In the genomic region with DNA sequence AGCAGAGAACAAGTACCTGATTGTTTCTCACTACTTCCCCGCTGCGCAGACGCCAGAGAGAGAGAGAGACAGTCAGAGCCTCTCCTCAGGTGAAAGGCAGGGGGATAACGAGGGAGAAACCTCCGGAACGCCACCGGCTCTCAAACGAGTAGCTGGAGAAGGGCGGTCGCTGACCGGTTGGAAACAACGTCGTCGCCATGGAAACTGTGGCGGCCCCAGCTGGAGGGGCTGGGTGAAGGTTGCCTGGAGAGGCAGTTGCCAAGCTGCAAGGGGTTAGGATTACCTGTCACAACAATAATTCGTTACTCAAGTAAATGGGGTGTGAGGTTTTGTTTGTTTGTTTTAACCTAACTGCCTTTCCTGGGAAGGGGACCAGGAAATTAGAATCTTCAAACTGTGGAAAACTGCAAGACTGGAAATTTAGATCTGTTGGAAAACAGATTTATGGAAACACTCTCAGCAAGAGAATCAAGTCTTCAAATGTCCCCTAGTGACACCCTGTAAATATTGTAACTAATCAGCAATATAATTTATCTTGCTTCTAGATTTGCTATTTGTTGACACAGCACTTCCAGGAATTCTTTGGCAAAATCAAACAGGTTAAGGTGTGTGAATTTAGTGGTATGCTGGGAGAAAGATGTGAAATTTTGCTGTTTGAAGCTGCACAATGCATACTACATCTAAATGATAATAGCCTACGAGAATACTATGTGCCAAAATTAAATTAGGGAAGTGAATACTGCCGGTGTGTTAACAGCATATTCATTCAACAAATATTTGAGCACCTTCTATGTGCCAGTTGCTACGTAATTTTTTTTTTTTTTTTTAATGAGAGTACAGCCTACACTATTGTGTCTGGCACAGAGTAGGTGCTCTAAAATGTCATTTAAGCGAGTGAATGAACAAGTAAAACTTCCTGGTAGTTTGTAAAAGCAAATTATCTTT, we compare ENCODE assay signal across 8 cellular contexts. TPM values are rescaled to one million over a fixed set of nuclear protein-coding genes. Genes with fewer than 3 reads are reported as not detected.
DNase-seq lines count a peak whose midpoint lies in the region; ATAC-seq and TF ChIP-seq lines count a peak whose summit lies in the region.

A gene with protein sequence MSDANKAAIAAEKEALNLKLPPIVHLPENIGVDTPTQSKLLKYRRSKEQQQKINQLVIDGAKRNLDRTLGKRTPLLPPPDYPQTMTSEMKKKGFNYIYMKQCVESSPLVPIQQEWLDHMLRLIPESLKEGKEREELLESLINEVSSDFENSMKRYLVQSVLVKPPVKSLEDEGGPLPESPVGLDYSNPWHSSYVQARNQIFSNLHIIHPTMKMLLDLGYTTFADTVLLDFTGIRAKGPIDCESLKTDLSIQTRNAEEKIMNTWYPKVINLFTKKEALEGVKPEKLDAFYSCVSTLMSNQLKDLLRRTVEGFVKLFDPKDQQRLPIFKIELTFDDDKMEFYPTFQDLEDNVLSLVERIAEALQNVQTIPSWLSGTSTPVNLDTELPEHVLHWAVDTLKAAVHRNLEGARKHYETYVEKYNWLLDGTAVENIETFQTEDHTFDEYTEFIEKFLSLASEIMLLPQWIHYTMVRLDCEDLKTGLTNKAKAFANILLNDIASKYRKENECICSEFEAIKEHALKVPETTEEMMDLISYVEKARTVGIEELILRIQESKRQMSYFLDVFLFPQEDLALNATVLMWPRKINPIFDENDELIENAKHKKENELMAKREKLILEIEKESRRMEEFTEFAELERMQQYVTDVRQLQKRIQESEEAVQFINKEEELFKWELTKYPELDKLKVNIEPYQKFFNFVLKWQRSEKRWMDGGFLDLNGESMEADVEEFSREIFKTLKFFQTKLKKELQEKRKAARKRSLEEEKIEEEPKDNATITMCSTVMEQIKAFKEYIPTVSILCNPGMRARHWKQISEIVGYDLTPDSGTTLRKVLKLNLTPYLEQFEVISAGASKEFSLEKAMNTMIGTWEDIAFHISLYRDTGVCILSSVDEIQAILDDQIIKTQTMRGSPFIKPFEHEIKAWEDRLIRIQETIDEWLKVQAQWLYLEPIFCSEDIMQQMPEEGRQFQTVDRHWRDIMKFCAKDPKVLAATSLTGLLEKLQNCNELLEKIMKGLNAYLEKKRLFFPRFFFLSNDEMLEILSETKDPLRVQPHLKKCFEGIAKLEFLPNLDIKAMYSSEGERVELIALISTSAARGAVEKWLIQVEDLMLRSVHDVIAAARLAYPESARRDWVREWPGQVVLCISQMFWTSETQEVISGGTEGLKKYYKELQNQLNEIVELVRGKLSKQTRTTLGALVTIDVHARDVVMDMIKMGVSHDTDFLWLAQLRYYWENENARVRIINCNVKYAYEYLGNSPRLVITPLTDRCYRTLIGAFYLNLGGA (N-terminal part only) (minus strand): TSS at position 164 of the 945 bp plus-strand sequence. CDS start 1,474 bp downstream, outside the sequence.

- no peak for ATAC-seq in HG02938 (IDR thresholded peaks at IDR 0.05; ENCODE audit: unreplicated experiment)

- peaks cover 0 to 8% of the 10 kb centered on the region in 2 donors for H3K27me3 ChIP-seq in tibial nerve

- intact Hi-C loops in activated naive CD4-positive, alpha-beta T cell treated with anti-CD3 and anti-CD28 coated beads for 36 hours (cut with micrococcal nuclease), result no loop called here

- H3K27me3 Mint-ChIP-seq in activated naive CD4-positive, alpha-beta T cell treated with anti-CD3 and anti-CD28 coated beads for 36 hours (ENCODE audit: low read depth), result peaks cover 2% of the 10 kb centered on the region

- no peak for TF ChIP-seq CTCF in choroid plexus epithelial cell (conservative IDR thresholded peaks at IDR 0.05; ENCODE audit: low read depth, low read length)
- TF ChIP-seq CTCF in tibial nerve (IDR thresholded peaks at IDR 0.05), result no peak

- peak; percentile 31 for DNase-seq in activated naive CD4-positive, alpha-beta T cell treated with anti-CD3 and anti-CD28 coated beads for 36 hours
- no peak for DNase-seq in activated naive CD4-positive, alpha-beta T cell (lab: John Stamatoyannopoulos, UW)
- DNase-seq in NCI-H2196 (lab: John Stamatoyannopoulos, UW; ENCODE audit: unreplicated experiment), result peak; percentile 67
- DNase-seq in choroid plexus epithelial cell (ENCODE audit: low read depth), result peak; percentile 58
- peak; percentile 50 to 77 for DNase-seq in lung microvascular endothelial cell (ENCODE audit: low read depth in 2 of 2)
- DNase-seq in tibial nerve (ENCODE audit: low spot score in 2 of 2), result no peak
- DNase-seq in occipital lobe (lab: John Stamatoyannopoulos, UW), result no peak

- no peak for TF ChIP-seq EP300 in tibial nerve (IDR thresholded peaks at IDR 0.05)

- no peak within 1 kb of the TSS for H3K27ac Mint-ChIP-seq in activated naive CD4-positive, alpha-beta T cell treated with anti-CD3 and anti-CD28 coated beads for 36 hours

- no peaks in the 10 kb centered on the region for H3K36me3 Mint-ChIP-seq in activated naive CD4-positive, alpha-beta T cell treated with anti-CD3 and anti-CD28 coated beads for 36 hours (ENCODE audit: low read depth)

- no peak for TF ChIP-seq POLR2A in tibial nerve (IDR thresholded peaks at IDR 0.05)

- H3K4me3 Mint-ChIP-seq in activated naive CD4-positive, alpha-beta T cell treated with anti-CD3 and anti-CD28 coated beads for 36 hours, result no peak within 1 kb of the TSS

- no peaks in the 10 kb centered on the region for H3K9me3 Mint-ChIP-seq in activated naive CD4-positive, alpha-beta T cell treated with anti-CD3 and anti-CD28 coated beads for 36 hours

- H3K36me3 ChIP-seq in tibial nerve, result peaks cover 0 to under 1% (median 0%) of the 10 kb centered on the region in 3 donors

- peaks cover 0 to 23% (median 0%) of the 10 kb centered on the region in 4 donors for H3K4me1 ChIP-seq in tibial nerve

- CTCF ChIA-PET in activated naive CD4-positive, alpha-beta T cell treated with anti-CD3 and anti-CD28 coated beads for 36 hours (lab: Charles Lee), result no interaction called here

- H3K9me3 ChIP-seq in tibial nerve, result no peaks in the 10 kb centered on the region

- peaks cover 8% of the 10 kb centered on the region for H3K4me1 Mint-ChIP-seq in activated naive CD4-positive, alpha-beta T cell treated with anti-CD3 and anti-CD28 coated beads for 36 hours (ENCODE audit: low read depth)

- H3K27ac ChIP-seq in tibial nerve, result no peak within 1 kb of the TSS

- H3K4me3 ChIP-seq in choroid plexus epithelial cell (ENCODE audit: low read depth, low read length) (peak within 1 kb of the TSS; percentile 52), tibial nerve (peak within 1 kb of the TSS in 2 of 4 donors; percentile 6 to 16)

- WGBS in tibial nerve, 2 donors, result 9 to 11% methylated on average over 20 of the region's 20 CpGs

RNA-seq across cellular contexts. Expression of the gene that starts here (rescaled TPM):
- under 1 TPM in 1 of 2 experiments, not detected in 1; 0.05 TPM for total RNA-seq in activated naive CD4-positive, alpha-beta T cell treated with anti-CD3 and anti-CD28 coated beads for 36 hours
- total RNA-seq in lung microvascular endothelial cell, result under 0.01 TPM in 1 of 2 replicates, not detected in the other
- 1 to 10 TPM in 1 of 4 donors, under 1 TPM in 3; under 0.01 to 1.1 (median 0.15) TPM for total RNA-seq in tibial nerve
- 0.62 TPM for total RNA-seq in occipital lobe

Comparison
In these comparisons a context has a peak if more than half of its experiments do, and no peak if none do; other contexts are left out.
1. Peak in DNase-seq in activated naive CD4-positive, alpha-beta T cell treated with anti-CD3 and anti-CD28 coated beads for 36 hours; RNA of the gene not detected or under 1 TPM.
2. Peak in DNase-seq in lung microvascular endothelial cell; RNA of the gene not detected or under 1 TPM.
3. DNase-seq: peak in NCI-H2196 (single experiment) and choroid plexus epithelial cell (single experiment); none in activated naive CD4-positive, alpha-beta T cell (0 of 4), tibial nerve (0 of 2) and occipital lobe (single experiment).